ENCODE assay signal across 19 cellular contexts in the genomic region with DNA sequence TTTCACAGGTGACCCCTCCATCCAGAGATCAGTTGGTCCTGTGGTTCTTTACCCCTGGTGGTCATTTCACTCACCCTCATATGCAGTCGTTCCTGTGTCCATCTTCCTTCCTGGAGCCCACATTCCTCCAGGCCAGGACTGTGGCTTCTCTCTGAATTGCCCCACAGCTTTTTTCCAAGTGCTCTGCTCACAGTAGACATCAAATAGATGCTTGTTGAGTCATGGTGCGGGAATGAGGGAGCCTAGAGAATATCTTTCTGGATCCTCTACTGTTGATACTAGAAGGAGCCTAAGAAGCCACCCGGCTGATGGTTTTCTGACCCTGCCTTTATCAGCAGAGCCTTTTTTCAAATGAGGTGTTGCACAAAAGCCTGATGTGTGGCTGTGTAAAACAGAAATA. TPM values are rescaled to one million over a fixed set of nuclear protein-coding genes. Genes with fewer than 3 reads are reported as not detected.
DNase-seq lines count a peak whose midpoint lies in the region; ATAC-seq, FAIRE-seq and TF ChIP-seq lines count a peak whose summit lies in the region.
"Had no signal": no experiment of that assay in that cellular context is flagged by ENCODE, and none has a peak within 500 bp of the region (broad histone marks: within the 10 kb centered on the region; RNA-seq: fewer than 3 reads in every experiment).

No MANE protein-coding gene starts in this region.

- H2AFZ ChIP-seq in mesenchymal stem cell (ENCODE audit: low read depth, low read length), result no peak overlapping the region

- H3K18ac ChIP-seq in mesenchymal stem cell (ENCODE audit: low read depth in 1 of 2, low read length in 2 of 2), result no peak overlapping the region

- no peak overlapping the region for H4K8ac ChIP-seq in mesenchymal stem cell (ENCODE audit: low read length)

- H3K4ac ChIP-seq in mesenchymal stem cell (ENCODE audit: low read depth in 1 of 2, low read length in 2 of 2), result no peak overlapping the region

- H3K4me2 ChIP-seq in mesenchymal stem cell (ENCODE audit: low read length, poor library complexity, severe bottlenecking), result no peak overlapping the region
- H3K4me2 ChIP-seq: BLaER1 treated with 17β-estradiol and CSF1 and Interleukin-3, amounts not matched to agents 10 nM and 100 nM had no signal

- no peak overlapping the region for H2BK5ac ChIP-seq in mesenchymal stem cell (ENCODE audit: low read depth, low read length, poor library complexity, severe bottlenecking)

- in situ Hi-C loops in astrocyte of the spinal cord (cut with HindIII; ENCODE audit: low sequenced_read_pairs), result no loop called here

- no peaks in the 10 kb centered on the region for H3K27me3 ChIP-seq in mesenchymal stem cell (ENCODE audit: control insufficient read depth in 1 of 2, insufficient read depth in 1 of 2, low read length in 2 of 2)
- H3K27me3 ChIP-seq: BLaER1 treated with 17β-estradiol and CSF1 and Interleukin-3, amounts not matched to agents 10 nM and 100 nM; gastroesophageal sphincter; sigmoid colon had no signal

- H3K9me3 ChIP-seq in mesenchymal stem cell (ENCODE audit: control insufficient read depth, low read length), result no peaks in the 10 kb centered on the region
- H3K9me3 ChIP-seq: gastroesophageal sphincter, sigmoid colon had no signal

- H2BK12ac ChIP-seq in mesenchymal stem cell (ENCODE audit: low read length in 2 of 2), result no peak overlapping the region

- H2BK120ac ChIP-seq in mesenchymal stem cell (ENCODE audit: low read depth, low read length), result no peak overlapping the region

- peak overlapping the region; percentile 12 for H2AK5ac ChIP-seq in mesenchymal stem cell (ENCODE audit: low read length, severe bottlenecking)

- H3K9ac ChIP-seq in mesenchymal stem cell (ENCODE audit: low read length), result no peak overlapping the region
- H3K9ac ChIP-seq: BLaER1 treated with 17β-estradiol and CSF1 and Interleukin-3, amounts not matched to agents 10 nM and 100 nM had no signal

- 11% methylated on average over 3 of the region's 3 CpGs for WGBS in mesenchymal stem cell

- no peak overlapping the region for H3K23ac ChIP-seq in mesenchymal stem cell (ENCODE audit: low read length in 2 of 2)

- DNase-seq in AG08395 (ENCODE audit: low spot score), result peak; percentile 81
- DNase-seq in HTR-8/SVneo (ENCODE audit: insufficient read length, low spot score), result peak; percentile 69
- peak; percentile 62 for DNase-seq in astrocyte of the spinal cord (ENCODE audit: low read depth, low spot score)
- peak; percentile 86 for DNase-seq in mesenchymal stem cell
- DNase-seq in epidermal melanocyte (ENCODE audit: insufficient read length, low spot score), result no peak
- DNase-seq in stimulated activated naive CD8-positive, alpha-beta T cell treated with anti-CD3 and anti-CD28 coated beads, Interleukin-15, Interleukin-2, amounts not matched to agents 100 U/mL and 50 U/mL, for 24 hours, result no peak
- DNase-seq: activated effector memory CD4-positive, alpha-beta T cell treated with anti-CD3 and anti-CD28 coated beads, Interleukin-2, amount 50 U/mL, for 16 hours; DMS79; Karpas-422; NCI-H1436 treated with DMSO at 0.1 percent for 48 hours; NCI-H526; nucleus accumbens; sigmoid colon; WERI-Rb-1 had no signal

- H4K91ac ChIP-seq in mesenchymal stem cell (ENCODE audit: low read length), result no peak overlapping the region

- peak overlapping the region; percentile 34 for H3K27ac ChIP-seq in mesenchymal stem cell (ENCODE audit: low read length, poor library complexity, severe bottlenecking)
- H3K27ac ChIP-seq: BLaER1 treated with 17β-estradiol and CSF1 and Interleukin-3, amounts not matched to agents 10 nM and 100 nM; gastroesophageal sphincter; sigmoid colon; WERI-Rb-1 had no signal

- no peak overlapping the region for H3K14ac ChIP-seq in mesenchymal stem cell (ENCODE audit: low read length in 2 of 2)

- peaks cover 33 to 40% of the 10 kb centered on the region in 2 experiments for H3K36me3 ChIP-seq in mesenchymal stem cell (ENCODE audit: control insufficient read depth in 1 of 2, insufficient read depth in 2 of 2, low read depth in 1 of 2, low read length in 2 of 2)

- H3K4me3 ChIP-seq in astrocyte of the spinal cord (ENCODE audit: low read depth, low read length), result no peak overlapping the region
- no peak overlapping the region for H3K4me3 ChIP-seq in mesenchymal stem cell (ENCODE audit: insufficient read depth in 1 of 2, low read depth in 1 of 2, low read length in 2 of 2)
- H3K4me3 ChIP-seq: BLaER1 treated with 17β-estradiol and CSF1 and Interleukin-3, amounts not matched to agents 10 nM and 100 nM; gastroesophageal sphincter; GM12878; sigmoid colon had no signal

- peaks cover 21% of the 10 kb centered on the region for H3K79me1 ChIP-seq in mesenchymal stem cell (replicated peaks; ENCODE audit: low read length, poor library complexity, severe bottlenecking)

- no peak for TF ChIP-seq CTCF in astrocyte of the spinal cord (IDR thresholded peaks at IDR 0.05; ENCODE audit: low read depth, low read length)

- peak; percentile 98 for FAIRE-seq in HTR-8/SVneo (lab: Jason Lieb, UNC)
- FAIRE-seq: GM12878 had no signal

- peaks cover 13% of the 10 kb centered on the region for H3K4me1 ChIP-seq in mesenchymal stem cell (ENCODE audit: control insufficient read depth, insufficient read depth, low read depth, low read length)
- H3K4me1 ChIP-seq: BLaER1 treated with 17β-estradiol and CSF1 and Interleukin-3, amounts not matched to agents 10 nM and 100 nM; gastroesophageal sphincter had no signal

- no peak for ATAC-seq in stimulated activated naive CD8-positive, alpha-beta T cell treated with anti-CD3 and anti-CD28 coated beads, Interleukin-15, Interleukin-2, amounts not matched to agents 100 U/mL and 50 U/mL, for 24 hours
- ATAC-seq in GM19035 (IDR thresholded peaks at IDR 0.05; ENCODE audit: unreplicated experiment), result no peak
- ATAC-seq in GM21423 (IDR thresholded peaks at IDR 0.05; ENCODE audit: unreplicated experiment), result no peak
- ATAC-seq: gastroesophageal sphincter, GM12878 had no signal

- no peak overlapping the region for H2BK15ac ChIP-seq in mesenchymal stem cell (ENCODE audit: low read depth, poor library complexity, severe bottlenecking)

RNA-seq across cellular contexts. Expression of gene USB1, which starts 10.4 kb away (rescaled TPM):
- 37.7 TPM for polyA plus RNA-seq in mesenchymal stem cell (2013, experiment 1 of 2)
- polyA plus RNA-seq in mesenchymal stem cell (2013, experiment 2 of 2), result 38.4 TPM

RNA-seq across cellular contexts. Expression of gene ZNF319, which starts 11.2 kb away (rescaled TPM):
- polyA plus RNA-seq in mesenchymal stem cell (2013, experiment 1 of 2), result 10.0 TPM
- 10.1 TPM for polyA plus RNA-seq in mesenchymal stem cell (2013, experiment 2 of 2)

RNA-seq across cellular contexts. Expression of gene MMP15, which starts 13.9 kb away (rescaled TPM):
- 13.9 TPM for polyA plus RNA-seq in mesenchymal stem cell (2013, experiment 1 of 2)
- polyA plus RNA-seq in mesenchymal stem cell (2013, experiment 2 of 2), result 13.9 TPM

RNA-seq across cellular contexts. Expression of gene CNGB1, which starts 40.7 kb away (rescaled TPM):
- not detected for polyA plus RNA-seq in mesenchymal stem cell (2013, experiment 1 of 2)
- 0.01 TPM for polyA plus RNA-seq in mesenchymal stem cell (2013, experiment 2 of 2)

Comparison
In these comparisons a context has a peak if more than half of its experiments do, and no peak if none do; other contexts are left out.
1. DNase-seq: peak in AG08395 (single experiment), HTR-8/SVneo (single experiment), astrocyte of the spinal cord (single experiment) and mesenchymal stem cell (single experiment); none in epidermal melanocyte (single experiment) and stimulated activated naive CD8-positive, alpha-beta T cell treated with anti-CD3 and anti-CD28 coated beads, Interleukin-15, Interleukin-2, amounts not matched to agents 100 U/mL and 50 U/mL, for 24 hours (single experiment).